In the genomic region with DNA sequence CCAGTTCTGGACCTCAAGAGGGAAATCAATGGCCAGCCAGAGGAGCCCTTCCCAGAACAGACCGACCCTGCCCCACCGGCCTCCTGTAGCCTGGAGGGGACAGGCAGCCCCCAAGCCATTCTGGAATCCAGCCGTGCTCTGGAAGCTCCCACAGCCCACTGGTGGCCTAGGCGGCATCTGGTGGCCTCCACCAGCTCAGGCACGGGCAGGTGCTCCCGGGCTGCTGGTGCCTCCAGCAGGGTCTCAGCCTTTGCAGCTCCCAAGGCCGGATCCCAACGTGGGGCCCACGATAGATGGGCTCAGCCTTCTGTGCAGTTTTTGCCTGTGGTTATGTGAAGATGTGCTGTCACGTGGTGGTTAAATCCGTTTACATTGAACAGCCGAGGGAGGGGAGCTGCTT, we compare ENCODE assay signal across 22 cellular contexts. TPM values are rescaled to one million over a fixed set of nuclear protein-coding genes. Genes with fewer than 3 reads are reported as not detected.
A peak's percentile ranks its signal among the peaks of the same experiment; 100 is the strongest.
DNase-seq lines count a peak whose midpoint lies in the region; ATAC-seq and TF ChIP-seq lines count a peak whose summit lies in the region.
"Had no signal": no experiment of that assay in that cellular context is flagged by ENCODE, and none has a peak within 500 bp of the region (broad histone marks: within the 10 kb centered on the region; RNA-seq: fewer than 3 reads in every experiment).

No MANE protein-coding gene starts in this region.

- no peak overlapping the region for H3K27ac Mint-ChIP-seq in activated T-cell treated with anti-CD3 and anti-CD28 coated beads, Interleukin-2, amount 50 U/mL, for 24 hours
- H3K27ac Mint-ChIP-seq in activated T-cell treated with anti-CD3 and anti-CD28 coated beads, Interleukin-2, amount 50 U/mL, for 72 hours: no peak overlapping the region
- H3K27ac Mint-ChIP-seq: CD4-positive, alpha-beta T cell; mesothelial cell of epicardium had no signal

- no peaks in the 10 kb centered on the region for H3K4me1 Mint-ChIP-seq in activated T-cell treated with anti-CD3 and anti-CD28 coated beads, Interleukin-2, amount 50 U/mL, for 24 hours (ENCODE audit: low read depth)
- H3K4me1 Mint-ChIP-seq in activated T-cell treated with anti-CD3 and anti-CD28 coated beads, Interleukin-2, amount 50 U/mL, for 72 hours (ENCODE audit: low read depth): no peaks in the 10 kb centered on the region
- H3K4me1 Mint-ChIP-seq: mesothelial cell of epicardium had no signal

- H3K36me3 Mint-ChIP-seq in activated T-cell treated with anti-CD3 and anti-CD28 coated beads, Interleukin-2, amount 50 U/mL, for 24 hours (ENCODE audit: low read depth): no peaks in the 10 kb centered on the region
- H3K36me3 Mint-ChIP-seq in activated T-cell treated with anti-CD3 and anti-CD28 coated beads, Interleukin-2, amount 50 U/mL, for 72 hours (ENCODE audit: insufficient read depth in 2 of 2): no peaks in the 10 kb centered on the region
- H3K36me3 Mint-ChIP-seq: mesothelial cell of epicardium had no signal

- no peaks in the 10 kb centered on the region for H3K9me3 ChIP-seq in WERI-Rb-1 (ENCODE audit: severe bottlenecking)
- H3K9me3 ChIP-seq: SJSA1 had no signal

- intact Hi-C loops in left cardiac atrium (cut with DNase I): no loop called here
- intact Hi-C loops in sciatic nerve (cut with DNase I): no loop called here

- peak; percentile 2 for DNase-seq in activated T-cell treated with anti-CD3 and anti-CD28 coated beads, Interleukin-2, amount 50 U/mL, for 24 hours
- DNase-seq in activated T-cell treated with anti-CD3 and anti-CD28 coated beads, Interleukin-2, amount 50 U/mL, for 72 hours: no peak
- DNase-seq in WERI-Rb-1: peak; percentile 57
- peak; percentile 14 for DNase-seq in left cardiac atrium
- peak; percentile 55 for DNase-seq in sciatic nerve (ENCODE audit: low spot score)
- no peak for DNase-seq in nucleus accumbens (lab: John Stamatoyannopoulos, UW)
- no peak for DNase-seq in foreskin melanocyte
- DNase-seq: CD4-positive, alpha-beta T cell; DMS79; effector memory CD4-positive, alpha-beta T cell; glutamatergic neuron; NCI-H1417; NCI-H2171; stimulated activated CD4-positive, alpha-beta T cell treated with anti-CD3 and anti-CD28 coated beads, Interleukin-15, amount 100 ng/mL, for 24 hours; stimulated activated naive CD4-positive, alpha-beta T cell treated with Interleukin-2 at 50 U/mL for 16 hours; T-helper 2 cell had no signal

- no peak for ATAC-seq in activated T-cell treated with anti-CD3 and anti-CD28 coated beads, Interleukin-2, amount 50 U/mL, for 72 hours (replicated peaks in 1 of 2)
- peak in 1 of 2 donors; percentile 14 for ATAC-seq in left cardiac atrium
- no peak for ATAC-seq in sciatic nerve
- no peak for ATAC-seq in GM21737 (IDR thresholded peaks at IDR 0.05; ENCODE audit: unreplicated experiment)

- no peak overlapping the region for H3K27ac ChIP-seq in WERI-Rb-1
- H3K27ac ChIP-seq: cardiac muscle cell, GM23248, SJSA1 had no signal

- H3K27me3 ChIP-seq in WERI-Rb-1 (ENCODE audit: insufficient read depth, low read depth, severe bottlenecking): no peaks in the 10 kb centered on the region
- H3K27me3 ChIP-seq: cardiac muscle cell, SJSA1 had no signal

- H3K4me3 Mint-ChIP-seq in activated T-cell treated with anti-CD3 and anti-CD28 coated beads, Interleukin-2, amount 50 U/mL, for 24 hours: no peak overlapping the region
- H3K4me3 Mint-ChIP-seq in activated T-cell treated with anti-CD3 and anti-CD28 coated beads, Interleukin-2, amount 50 U/mL, for 72 hours: no peak overlapping the region
- H3K4me3 Mint-ChIP-seq: CD4-positive, alpha-beta T cell; mesothelial cell of epicardium; nephron had no signal

- peak overlapping the region; percentile 22 for H3K4me3 ChIP-seq in WERI-Rb-1 (ENCODE audit: low read depth, low read length)
- H3K4me3 ChIP-seq: cardiac muscle cell, GM23248, SJSA1 had no signal

- no peaks in the 10 kb centered on the region for H3K27me3 Mint-ChIP-seq in activated T-cell treated with anti-CD3 and anti-CD28 coated beads, Interleukin-2, amount 50 U/mL, for 24 hours
- no peaks in the 10 kb centered on the region for H3K27me3 Mint-ChIP-seq in activated T-cell treated with anti-CD3 and anti-CD28 coated beads, Interleukin-2, amount 50 U/mL, for 72 hours (ENCODE audit: low read depth)
- H3K27me3 Mint-ChIP-seq: CD4-positive, alpha-beta T cell had no signal

- H3K36me3 ChIP-seq in WERI-Rb-1: no peaks in the 10 kb centered on the region
- H3K36me3 ChIP-seq: cardiac muscle cell, SJSA1 had no signal

- no peaks in the 10 kb centered on the region for H3K9me3 Mint-ChIP-seq in activated T-cell treated with anti-CD3 and anti-CD28 coated beads, Interleukin-2, amount 50 U/mL, for 24 hours
- H3K9me3 Mint-ChIP-seq in activated T-cell treated with anti-CD3 and anti-CD28 coated beads, Interleukin-2, amount 50 U/mL, for 72 hours: no peaks in the 10 kb centered on the region
- H3K9me3 Mint-ChIP-seq: CD4-positive, alpha-beta T cell; mesothelial cell of epicardium; nephron had no signal

- no peak for TF ChIP-seq CTCF in WERI-Rb-1 (IDR thresholded peaks at IDR 0.05; ENCODE audit: low read depth, low read length)

RNA-seq across cellular contexts. Expression of gene JAKMIP3, which starts 44.3 kb away (rescaled TPM):
- total RNA-seq in activated T-cell treated with anti-CD3 and anti-CD28 coated beads, Interleukin-2, amount 50 U/mL, for 72 hours: 1 to 10 TPM; 2.7 to 6.6 TPM
- 1 to 10 TPM in 1 of 2 donors, under 1 TPM in 1; 0.44 to 1.1 TPM for total RNA-seq in left cardiac atrium
- 1.1 TPM for total RNA-seq in sciatic nerve
- total RNA-seq: GM23248 had no signal

Comparison
In these comparisons a context has a peak if more than half of its experiments do, and no peak if none do; other contexts are left out.
1. DNase-seq: peak in activated T-cell treated with anti-CD3 and anti-CD28 coated beads, Interleukin-2, amount 50 U/mL, for 24 hours (single experiment), WERI-Rb-1 (single experiment), left cardiac atrium (single experiment) and sciatic nerve (single experiment); none in activated T-cell treated with anti-CD3 and anti-CD28 coated beads, Interleukin-2, amount 50 U/mL, for 72 hours (0 of 2), nucleus accumbens (0 of 56) and foreskin melanocyte (single experiment).